Comparison of ENCODE assay signal across 28 cellular contexts in the genomic region with DNA sequence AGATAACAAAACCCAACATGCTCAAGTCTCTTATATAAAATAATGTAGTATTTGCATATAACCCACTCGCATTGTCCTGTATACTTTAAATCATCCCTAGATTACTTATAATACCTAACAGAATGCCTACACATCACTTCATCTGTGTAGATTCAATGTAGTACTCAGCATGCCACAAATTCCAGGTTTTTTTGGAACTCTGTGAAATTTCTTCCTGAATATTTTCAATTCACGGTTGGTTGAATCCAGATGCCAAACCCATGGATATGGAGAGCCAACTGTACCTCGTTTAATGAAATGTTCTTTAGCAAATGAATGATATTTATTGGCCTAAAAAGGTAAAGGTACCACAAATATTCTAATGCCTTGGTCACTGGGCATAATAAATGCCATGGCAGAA.
"Had no signal": no experiment of that assay in that cellular context is flagged by ENCODE, and none has a peak within 500 bp of the region (broad histone marks: within the 10 kb centered on the region; RNA-seq: fewer than 3 reads in every experiment).

No MANE protein-coding gene starts in this region.

- H3K27ac Mint-ChIP-seq: activated CD4-positive, alpha-beta memory T cell treated with anti-CD3 and anti-CD28 coated beads, Interleukin-2, amount 10 ng/mL, durations not matched to agents 7 days and 5 days; activated CD4-positive, alpha-beta T cell treated with anti-CD3 and anti-CD28 coated beads, Interleukin-2, amount 10 ng/mL, durations not matched to agents 7 days and 5 days; activated naive CD4-positive, alpha-beta T cell treated with anti-CD3 and anti-CD28 coated beads, Interleukin-2, amount 10 ng/mL, durations not matched to agents 7 days and 5 days; activated T-helper 1 cell treated with anti-CD3 and anti-CD28 coated beads, Interleukin-12 subunit alpha, Interleukin-12 subunit beta, Interleukin-2, Interleukin-4 antibody, amounts not matched to agents 30 ng/mL and 10 ng/mL and 1 ng/mL, durations not matched to agents 14 hours and 24 hours and 36 hours; type B pancreatic cell; WTC11 had no signal

- H3K9me3 ChIP-seq: body of pancreas, colonic mucosa, gastroesophageal sphincter, psoas muscle, uterus had no signal

- H3K9me3 Mint-ChIP-seq: activated CD4-positive, alpha-beta memory T cell treated with anti-CD3 and anti-CD28 coated beads, Interleukin-2, amount 10 ng/mL, durations not matched to agents 7 days and 5 days; activated CD4-positive, alpha-beta T cell treated with anti-CD3 and anti-CD28 coated beads, Interleukin-2, amount 10 ng/mL, durations not matched to agents 7 days and 5 days; activated naive CD4-positive, alpha-beta T cell treated with anti-CD3 and anti-CD28 coated beads, Interleukin-2, amount 10 ng/mL, durations not matched to agents 7 days and 5 days; activated naive CD8-positive, alpha-beta T cell treated with anti-CD3 and anti-CD28 coated beads, Interleukin-2, amount 50 U/mL, for 24 hours; activated T-helper 1 cell treated with anti-CD3 and anti-CD28 coated beads, Interleukin-12 subunit alpha, Interleukin-12 subunit beta, Interleukin-2, Interleukin-4 antibody, amounts not matched to agents 30 ng/mL and 10 ng/mL and 1 ng/mL, durations not matched to agents 14 hours and 24 hours and 36 hours; mesothelial cell of epicardium; naive thymus-derived CD4-positive, alpha-beta T cell; type B pancreatic cell; WTC11 had no signal

- FAIRE-seq: endometrium, keratinocyte had no signal

- H3K4me3 Mint-ChIP-seq: activated CD4-positive, alpha-beta memory T cell treated with anti-CD3 and anti-CD28 coated beads, Interleukin-2, amount 10 ng/mL, durations not matched to agents 7 days and 5 days; activated CD4-positive, alpha-beta T cell treated with anti-CD3 and anti-CD28 coated beads, Interleukin-2, amount 10 ng/mL, durations not matched to agents 7 days and 5 days; activated naive CD4-positive, alpha-beta T cell treated with anti-CD3 and anti-CD28 coated beads, Interleukin-2, amount 10 ng/mL, durations not matched to agents 7 days and 5 days; activated naive CD8-positive, alpha-beta T cell treated with anti-CD3 and anti-CD28 coated beads, Interleukin-2, amount 50 U/mL, for 24 hours; activated T-helper 1 cell treated with anti-CD3 and anti-CD28 coated beads, Interleukin-12 subunit alpha, Interleukin-12 subunit beta, Interleukin-2, Interleukin-4 antibody, amounts not matched to agents 30 ng/mL and 10 ng/mL and 1 ng/mL, durations not matched to agents 14 hours and 24 hours and 36 hours; mesothelial cell of epicardium; naive thymus-derived CD4-positive, alpha-beta T cell; type B pancreatic cell; WTC11 had no signal

- H3K27me3 ChIP-seq: body of pancreas, colonic mucosa, gastroesophageal sphincter, uterus had no signal

- H3K27me3 Mint-ChIP-seq: activated CD4-positive, alpha-beta memory T cell treated with anti-CD3 and anti-CD28 coated beads, Interleukin-2, amount 10 ng/mL, durations not matched to agents 7 days and 5 days; activated CD4-positive, alpha-beta T cell treated with anti-CD3 and anti-CD28 coated beads, Interleukin-2, amount 10 ng/mL, durations not matched to agents 7 days and 5 days; activated naive CD4-positive, alpha-beta T cell treated with anti-CD3 and anti-CD28 coated beads, Interleukin-2, amount 10 ng/mL, durations not matched to agents 7 days and 5 days; activated naive CD8-positive, alpha-beta T cell treated with anti-CD3 and anti-CD28 coated beads, Interleukin-2, amount 50 U/mL, for 24 hours; naive thymus-derived CD4-positive, alpha-beta T cell; type B pancreatic cell had no signal

- DNase-seq: activated CD4-positive, alpha-beta memory T cell treated with anti-CD3 and anti-CD28 coated beads, Interleukin-2, amount 10 ng/mL, durations not matched to agents 7 days and 5 days; activated CD4-positive, alpha-beta T cell treated with anti-CD3 and anti-CD28 coated beads for 1 hour; activated CD4-positive, alpha-beta T cell treated with anti-CD3 and anti-CD28 coated beads, Interleukin-2, amount 10 ng/mL, durations not matched to agents 7 days and 5 days; activated gamma-delta T cell; activated naive CD4-positive, alpha-beta T cell treated with anti-CD3 and anti-CD28 coated beads, Interleukin-2, amount 10 ng/mL, durations not matched to agents 7 days and 5 days; activated naive CD8-positive, alpha-beta T cell treated with anti-CD3 and anti-CD28 coated beads, Interleukin-2, amount 50 U/mL, for 24 hours; activated T-cell treated with anti-CD3 and anti-CD28 coated beads for 4 hours; body of pancreas; colonic mucosa; effector CD8-positive, alpha-beta T cell; hippocampal formation; left cardiac atrium; left ventricle myocardium superior; naive thymus-derived CD4-positive, alpha-beta T cell; psoas muscle; stimulated activated CD4-positive, alpha-beta T cell treated with anti-CD3 and anti-CD28 coated beads, Interleukin-15, amount 100 ng/mL, for 24 hours; stimulated activated CD4-positive, alpha-beta T cell treated with anti-CD3 and anti-CD28 coated beads, Interleukin-2, amount 100 ng/mL, for 24 hours; stimulated activated naive CD4-positive, alpha-beta T cell treated with Interleukin-2 at 50 U/mL for 16 hours; T-helper 2 cell; uterus had no signal

- H3K4me1 ChIP-seq: colonic mucosa, parathyroid adenoma, uterus had no signal

- H3K4me3 ChIP-seq: body of pancreas, colonic mucosa, gastroesophageal sphincter, psoas muscle, uterus had no signal

- H3K27ac ChIP-seq: body of pancreas, colonic mucosa, gastroesophageal sphincter, parathyroid adenoma, psoas muscle, uterus had no signal

- H3K36me3 ChIP-seq: uterus had no signal

- H3K4me1 Mint-ChIP-seq: activated CD4-positive, alpha-beta memory T cell treated with anti-CD3 and anti-CD28 coated beads, Interleukin-2, amount 10 ng/mL, durations not matched to agents 7 days and 5 days; activated CD4-positive, alpha-beta T cell treated with anti-CD3 and anti-CD28 coated beads, Interleukin-2, amount 10 ng/mL, durations not matched to agents 7 days and 5 days; activated naive CD4-positive, alpha-beta T cell treated with anti-CD3 and anti-CD28 coated beads, Interleukin-2, amount 10 ng/mL, durations not matched to agents 7 days and 5 days; activated naive CD8-positive, alpha-beta T cell treated with anti-CD3 and anti-CD28 coated beads, Interleukin-2, amount 50 U/mL, for 24 hours had no signal
